In genomic region chr6:139390447-139390846, GRCh38 we compare ENCODE assay signal across 18 cellular contexts.
"Had no signal": no experiment of that assay in that cellular context is flagged by ENCODE, and none has a peak within 500 bp of the region (broad histone marks: within the 10 kb centered on the region; RNA-seq: fewer than 3 reads in every experiment).

No MANE protein-coding gene starts in this region.

- DNase-seq: KBM-7, MG63, NCI-H1092 treated with DMSO at 0.1 percent for 48 hours, NCI-H1436, NCI-H187, NCI-H2029, NCI-H2081 treated with DMSO at 0.1 percent for 48 hours, NCI-H2171, NCI-H226, NCI-H446, NCI-H510A, NCI-H524 treated with DMSO at 0.1 percent for 48 hours, PC-3, SHP77, SK-N-SH, SW 1271 had no signal

- H3K9ac ChIP-seq: SK-N-SH had no signal

- H3K4me2 ChIP-seq: SK-N-SH had no signal

- H3K27ac ChIP-seq: RWPE1 had no signal

- ATAC-seq: Panc1, PC-3 had no signal

- H3K9me3 ChIP-seq: MG63, SK-N-SH had no signal

- H3K27me3 ChIP-seq: MG63 had no signal

- H3K36me3 ChIP-seq: MG63 had no signal

- H3K4me3 ChIP-seq: MG63 had no signal
